In genomic region chr16:70065376-70065745, GRCh38 we compare ENCODE assay signal across 8 cellular contexts. TPM values are rescaled to one million over a fixed set of nuclear protein-coding genes. Genes with fewer than 3 reads are reported as not detected.
DNase-seq lines count a peak whose midpoint lies in the region; ATAC-seq and TF ChIP-seq lines count a peak whose summit lies in the region.
"Not testable (repeated sequence)": the region's sequence is repeated elsewhere in the genome, so short reads cannot be mapped to it uniquely, and the experiment has no call there.

No MANE protein-coding gene starts in this region.

- H3K4me1 ChIP-seq in heart left ventricle: peaks cover 0 to 16% (median 3%) of the 10 kb centered on the region in 12 donors
- H3K4me1 ChIP-seq in thoracic aorta (ENCODE audit: control insufficient read depth in 1 of 2, low read depth in 2 of 2): peaks cover 7 to 20% of the 10 kb centered on the region in 2 donors

- not testable (repeated sequence) for H3K9me3 ChIP-seq in heart left ventricle, thoracic aorta

- TF ChIP-seq CTCF in GM06990 (IDR thresholded peaks at IDR 0.05; ENCODE audit: insufficient read depth, low read length, poor library complexity, severe bottlenecking); astrocyte of the spinal cord (IDR thresholded peaks at IDR 0.05; ENCODE audit: low read depth, low read length); heart left ventricle (IDR thresholded peaks at IDR 0.05); natural killer cell (IDR thresholded peaks at IDR 0.05); thoracic aorta (IDR thresholded peaks at IDR 0.05): not testable (repeated sequence)

- not testable (repeated sequence) for TF ChIP-seq POLR2A in heart left ventricle (IDR thresholded peaks at IDR 0.05)

- not testable (repeated sequence) for DNase-seq in GM06990 (ENCODE audit: extremely low read depth, insufficient read length); astrocyte of the spinal cord (ENCODE audit: low read depth, low spot score); natural killer cell; thoracic aorta (ENCODE audit: low spot score)
- DNase-seq in heart left ventricle: peak in 1 of 5 donors; percentile 8

- H3K4me3 ChIP-seq in GM06990 (replicated peaks; ENCODE audit: low read depth, low read length) (peak overlapping the region; percentile 72), astrocyte of the spinal cord (ENCODE audit: low read depth, low read length) (peak overlapping the region; percentile 60), heart left ventricle (peak overlapping the region; percentile 52 to 94 (median 72)), thoracic aorta (peak overlapping the region; percentile 87)

- not testable (repeated sequence) for H3K27me3 ChIP-seq in GM06990 (replicated peaks; ENCODE audit: control insufficient read depth, insufficient read depth, low read length); heart left ventricle; thoracic aorta (replicated peaks; ENCODE audit: insufficient read depth)

- H3K27ac ChIP-seq in heart left ventricle (peak overlapping the region; percentile 56 to 92 (median 86)), thoracic aorta (peak overlapping the region; percentile 87 to 88)

- not testable (repeated sequence) for H3K36me3 ChIP-seq in GM06990 (ENCODE audit: control insufficient read depth, insufficient read depth, low read length); heart left ventricle; thoracic aorta

- not testable (repeated sequence) for H3K4me1 Mint-ChIP-seq in natural killer cell

- ATAC-seq in GM21723 (IDR thresholded peaks at IDR 0.05; ENCODE audit: unreplicated experiment) (peak; percentile 34), HG03196 (IDR thresholded peaks at IDR 0.05; ENCODE audit: unreplicated experiment) (peak; percentile 20), SK-N-SH treated with all-trans-retinoic acid at 6 μM for 48 hours (peak; percentile 66), heart left ventricle (peak in 3 of 4 donors; percentile 27 to 67 (median 64)), natural killer cell (peak; percentile 37 to 49 (median 47)), thoracic aorta (ENCODE audit: insufficient number of reproducible peaks, low FRiP score, low read depth) (peak; percentile 5)

- H3K36me3 Mint-ChIP-seq in natural killer cell: not testable (repeated sequence)

- not testable (repeated sequence) for H3K27me3 Mint-ChIP-seq in natural killer cell (ENCODE audit: low read depth in 2 of 2)

- H3K27ac Mint-ChIP-seq in natural killer cell: peak overlapping the region; percentile 78 to 79

- in situ Hi-C loops in astrocyte of the spinal cord (cut with HindIII; ENCODE audit: low sequenced_read_pairs): not testable (repeated sequence)

- H3K4me3 Mint-ChIP-seq in natural killer cell: peak overlapping the region; percentile 88

- H3K9me3 Mint-ChIP-seq in natural killer cell: not testable (repeated sequence)

- intact Hi-C loops in heart left ventricle (cut with DNase I); natural killer cell (cut with micrococcal nuclease): not testable (repeated sequence)

- WGBS in heart left ventricle, 4 donors: 0 to 1% (median 1%) methylated on average over 24 to 36 of the region's 40 CpGs; no CpG with 5 or more reads in 1 of the 4 donors

RNA-seq across cellular contexts. Expression of gene PDPR, which starts 48.8 kb away (rescaled TPM):
- total RNA-seq in heart left ventricle (10 to 100 TPM; 20.2 to 38.3 (median 27.2) TPM), natural killer cell (10 to 100 TPM; 50.0 to 73.9 (median 52.0) TPM), thoracic aorta (10 to 100 TPM; 38.0 to 44.6 TPM)
- 10 to 100 TPM in 1 of 2 donors, 1 to 10 TPM in 1; 7.7 to 10.2 TPM for polyA plus RNA-seq in heart left ventricle

Comparison
In these comparisons a context has a peak if more than half of its experiments do, and no peak if none do; other contexts are left out.
1. ATAC-seq: peak in every context shown above with its lines; median percentile 66 in SK-N-SH treated with all-trans-retinoic acid at 6 μM for 48 hours; 64 in heart left ventricle; 47 in natural killer cell; 34 in GM21723; 20 in HG03196; 5 in thoracic aorta.